Comparison of ENCODE assay signal across 1 cellular context in genomic region chr5:131258733-131259132, GRCh38.
TF ChIP-seq lines count a peak whose summit lies in the region.

No MANE protein-coding gene starts in this region.

TF ChIP-seq in H1, 55 proteins besides CTCF, POLR2A, EP300 and RAD21 (continued from another document):
- TF ChIP-seq JUN (IDR thresholded peaks at IDR 0.05; ENCODE audit: low read depth, low read length) (no peak), SIX5 (IDR thresholded peaks at IDR 0.05; ENCODE audit: low read depth, low read length) (no peak), CBX5 (IDR thresholded peaks at IDR 0.05; ENCODE audit: low read depth, low read length) (no peak), SP4 (IDR thresholded peaks at IDR 0.05; ENCODE audit: low read length) (no peak), SAP30 (IDR thresholded peaks at IDR 0.05; ENCODE audit: insufficient read depth, insufficient replicate concordance, low read length) (no peak), RNF2 (IDR thresholded peaks at IDR 0.05; ENCODE audit: borderline replicate concordance, low read depth, low read length, missing control alignments, poor library complexity, severe bottlenecking) (no peak), SP1 (IDR thresholded peaks at IDR 0.05; ENCODE audit: low read depth, low read length) (no peak), POLR2AphosphoS5 (IDR thresholded peaks at IDR 0.05; ENCODE audit: low read depth, low read length) (no peak), SIN3A (conservative IDR thresholded peaks at IDR 0.05 in 1 of 2, IDR thresholded peaks at IDR 0.05 in 1 of 2; ENCODE audit: low read depth in 1 of 2, low read length in 2 of 2) (no peak)
